In the genomic region with DNA sequence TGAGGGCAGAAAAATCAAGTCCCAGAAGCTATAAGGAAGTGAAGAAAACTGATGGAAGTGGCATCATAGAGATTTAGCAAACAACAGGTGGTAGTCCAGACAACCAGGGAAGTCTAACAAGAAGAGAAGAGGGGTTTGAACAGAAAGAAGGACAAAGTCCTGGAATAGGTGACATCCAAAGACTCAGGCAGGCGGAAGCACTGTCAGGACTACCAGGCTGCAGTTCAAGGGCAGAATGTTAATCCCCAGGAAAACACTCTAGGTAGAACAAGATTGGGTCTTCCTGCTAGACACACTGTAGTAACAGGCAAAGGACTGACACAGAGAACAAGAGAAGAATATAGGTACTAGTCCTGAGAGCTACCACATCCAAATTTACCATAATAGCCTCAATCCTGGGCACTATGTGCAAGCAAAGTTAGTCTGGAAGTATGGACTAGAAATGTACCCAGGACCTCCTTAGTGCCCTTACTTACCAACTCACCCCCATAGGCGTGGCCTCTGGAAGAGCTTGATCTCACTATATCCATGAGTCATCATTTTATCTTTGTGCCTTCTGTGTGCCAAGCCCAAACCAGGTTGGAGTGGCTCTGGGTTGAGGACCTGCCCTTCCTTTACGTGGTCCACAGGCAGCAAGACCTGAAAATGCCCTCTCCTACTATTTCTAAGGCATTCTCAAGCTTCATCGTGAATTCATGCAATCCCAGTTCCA, we compare ENCODE assay signal across 1 cellular context.
A peak's percentile ranks its signal among the peaks of the same experiment; 100 is the strongest.
TF ChIP-seq lines count a peak whose summit lies in the region.

No MANE protein-coding gene starts in this region.

TF ChIP-seq in IMR-90, 13 proteins besides CTCF, POLR2A, EP300 and RAD21:
- TF ChIP-seq FOS (IDR thresholded peaks at IDR 0.05; ENCODE audit: low read depth, low read length) = no peak
- TF ChIP-seq RFX5 (IDR thresholded peaks at IDR 0.05; ENCODE audit: low read depth, low read length) = no peak
- TF ChIP-seq MAFK (IDR thresholded peaks at IDR 0.05; ENCODE audit: low read depth, low read length) = peak; percentile 87
- TF ChIP-seq CEBPB (IDR thresholded peaks at IDR 0.05; ENCODE audit: low read depth, low read length) = no peak
